ENCODE assay signal across 8 cellular contexts in genomic region chr10:52232561-52233350, GRCh38.
DNase-seq lines count a peak whose midpoint lies in the region; ATAC-seq, FAIRE-seq and TF ChIP-seq lines count a peak whose summit lies in the region.

No MANE protein-coding gene starts in this region.

- no peak for FAIRE-seq in RCC 7860 (lab: Jason Lieb, UNC)

- ATAC-seq in GM18517 (IDR thresholded peaks at IDR 0.05; ENCODE audit: unreplicated experiment) (peak; percentile 55), HG02571 (IDR thresholded peaks at IDR 0.05; ENCODE audit: unreplicated experiment) (peak; percentile 97)
- ATAC-seq in stimulated activated memory B cell treated with anti-CD40 and anti-IgM and Interleukin-4, amounts not matched to agents 10 μg/mL and 1 μg/mL and 100 μg/mL, for 72 hours = peak; percentile 95

- peak overlapping the region; percentile 30 for H3K27ac Mint-ChIP-seq in stimulated activated memory B cell treated with anti-CD40 and anti-IgM and Interleukin-4, amounts not matched to agents 10 μg/mL and 1 μg/mL and 100 μg/mL, for 72 hours

- no peaks in the 10 kb centered on the region for H3K36me3 Mint-ChIP-seq in stimulated activated memory B cell treated with anti-CD40 and anti-IgM and Interleukin-4, amounts not matched to agents 10 μg/mL and 1 μg/mL and 100 μg/mL, for 72 hours

- TF ChIP-seq CTCF in fibroblast of pulmonary artery (IDR thresholded peaks at IDR 0.05; ENCODE audit: low read length, missing control alignments) = no peak

- H3K9me3 ChIP-seq in NT2/D1 (ENCODE audit: insufficient read depth, low read length) = no peaks in the 10 kb centered on the region

- no peaks in the 10 kb centered on the region for H3K9me3 Mint-ChIP-seq in stimulated activated memory B cell treated with anti-CD40 and anti-IgM and Interleukin-4, amounts not matched to agents 10 μg/mL and 1 μg/mL and 100 μg/mL, for 72 hours

- H3K4me1 Mint-ChIP-seq in stimulated activated memory B cell treated with anti-CD40 and anti-IgM and Interleukin-4, amounts not matched to agents 10 μg/mL and 1 μg/mL and 100 μg/mL, for 72 hours = peaks cover 17% of the 10 kb centered on the region

- no peaks in the 10 kb centered on the region for H3K27me3 Mint-ChIP-seq in stimulated activated memory B cell treated with anti-CD40 and anti-IgM and Interleukin-4, amounts not matched to agents 10 μg/mL and 1 μg/mL and 100 μg/mL, for 72 hours

- no peak overlapping the region for H3K9ac ChIP-seq in NT2/D1 (ENCODE audit: insufficient read length, low read depth)

- H3K36me3 ChIP-seq in NT2/D1 (ENCODE audit: insufficient read depth, insufficient read length, low read length) = no peaks in the 10 kb centered on the region

- no peaks in the 10 kb centered on the region for H3K4me1 ChIP-seq in NT2/D1 (ENCODE audit: insufficient read depth, insufficient read length)

- H3K4me3 ChIP-seq in NT2/D1 (ENCODE audit: insufficient read length, low read depth) (peak overlapping the region; percentile 4), fibroblast of pulmonary artery (replicated peaks; ENCODE audit: low read depth, low read length) (peak overlapping the region; percentile 44)

- DNase-seq in NT2/D1 (ENCODE audit: low read depth, low spot score) = no peak
- DNase-seq in fibroblast of pulmonary artery (ENCODE audit: low read depth) = peak; percentile 29
- DNase-seq in activated naive CD4-positive, alpha-beta T cell (lab: John Stamatoyannopoulos, UW) = no peak
- no peak for DNase-seq in cortex of kidney (lab: John Stamatoyannopoulos, UW)
- no peak for DNase-seq in RCC 7860 (ENCODE audit: low spot score)

- peak overlapping the region; percentile 73 for H3K4me3 Mint-ChIP-seq in stimulated activated memory B cell treated with anti-CD40 and anti-IgM and Interleukin-4, amounts not matched to agents 10 μg/mL and 1 μg/mL and 100 μg/mL, for 72 hours

- no peaks in the 10 kb centered on the region for H3K27me3 ChIP-seq in NT2/D1 (ENCODE audit: insufficient read depth, insufficient read length)
